ENCODE assay signal across 8 cellular contexts in the genomic region with DNA sequence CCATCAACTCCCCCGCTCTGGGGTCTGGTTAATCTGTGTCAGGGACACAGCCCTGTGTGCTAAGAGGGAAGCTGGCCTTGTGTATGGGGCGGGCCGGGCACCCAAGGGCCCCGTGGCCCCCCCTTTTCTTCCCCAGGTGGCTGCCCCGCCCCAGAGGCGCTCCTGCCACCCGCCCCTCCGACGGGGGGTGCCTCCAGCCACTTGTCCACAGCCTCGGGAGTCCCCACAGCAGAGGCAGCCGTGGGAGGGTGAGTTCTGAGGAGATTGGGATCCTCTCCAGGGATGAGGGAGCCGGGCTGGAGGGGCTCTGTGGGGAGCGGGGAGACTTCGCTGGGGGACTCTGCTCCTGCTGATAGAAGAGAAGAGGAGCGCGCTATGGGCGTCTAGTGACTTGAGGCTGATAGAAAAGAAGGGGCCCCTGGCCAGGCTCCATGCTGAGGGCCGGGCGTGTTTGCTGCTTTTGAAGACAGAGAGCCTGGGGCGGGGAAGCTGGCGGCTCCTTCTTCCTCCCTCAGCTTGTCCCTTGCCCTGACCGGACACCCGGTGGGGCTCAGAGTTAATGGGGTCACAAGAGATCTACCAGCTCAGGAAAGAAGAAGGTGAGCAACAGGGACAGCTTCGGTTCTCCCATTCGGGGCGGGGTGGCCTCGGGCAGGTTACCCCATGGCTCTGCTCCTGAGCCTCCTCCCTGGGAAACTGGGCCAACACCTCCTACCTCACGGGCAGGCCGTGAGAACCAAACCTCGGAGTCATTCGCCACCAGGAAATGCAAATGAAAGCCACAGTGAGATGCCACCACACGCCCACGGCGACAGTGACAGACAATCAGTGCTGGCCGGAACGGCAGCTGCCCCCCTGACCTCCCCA.
DNase-seq lines count a peak whose midpoint lies in the region; ATAC-seq and TF ChIP-seq lines count a peak whose summit lies in the region.

No MANE protein-coding gene starts in this region.

- H3K4me1 Mint-ChIP-seq in endodermal cell: peaks cover 26% of the 10 kb centered on the region

- H3K9me3 ChIP-seq in endodermal cell (ENCODE audit: control insufficient read depth, low read length): no peaks in the 10 kb centered on the region

- no peaks in the 10 kb centered on the region for H3K36me3 Mint-ChIP-seq in endodermal cell (ENCODE audit: low read depth)

- H3K27ac Mint-ChIP-seq in endodermal cell: no peak overlapping the region

- no peak overlapping the region for H3K9ac ChIP-seq in endodermal cell (ENCODE audit: extremely low read depth, low read length, poor library complexity, severe bottlenecking)

- DNase-seq in activated CD4-positive, alpha-beta T cell treated with anti-CD3 and anti-CD28 coated beads, Interleukin-2, amount 50 U/mL, for 1 hour: peak; percentile 29
- peak; percentile 67 for DNase-seq in endodermal cell
- DNase-seq in stimulated activated CD8-positive, alpha-beta memory T cell treated with anti-CD3 and anti-CD28 coated beads, Interleukin-12 subunit alpha, Interleukin-12 subunit beta, amount 100 ng/mL, for 4 hours (ENCODE audit: low read depth): peak; percentile 46
- DNase-seq in glomerular visceral epithelial cell (ENCODE audit: extremely low spot score): no peak
- no peak for DNase-seq in ecto neural progenitor cell (ENCODE audit: low spot score)
- no peak for DNase-seq in anterior cingulate cortex (lab: John Stamatoyannopoulos, UW)
- no peak for DNase-seq in NCI-H128 (lab: John Stamatoyannopoulos, UW; ENCODE audit: unreplicated experiment)

- peaks cover 5% of the 10 kb centered on the region for H3K4me1 ChIP-seq in endodermal cell (ENCODE audit: control insufficient read depth, insufficient read depth, low read length)

- no peaks in the 10 kb centered on the region for H3K27me3 ChIP-seq in endodermal cell (ENCODE audit: control insufficient read depth, insufficient read depth, low read length, poor library complexity, severe bottlenecking)

- ATAC-seq in GM21381 (IDR thresholded peaks at IDR 0.05; ENCODE audit: unreplicated experiment): peak; percentile 36

- H3K9me3 Mint-ChIP-seq in endodermal cell: peaks cover 5% of the 10 kb centered on the region

- 60 to 77% methylated on average over 16 to 36 of the region's 36 CpGs for WGBS in endodermal cell (ENCODE audit: insufficient coverage in 1 of 2, insufficient read length in 1 of 2), 2 experiments

- H3K27me3 Mint-ChIP-seq in endodermal cell (ENCODE audit: insufficient read depth): peaks cover 13% of the 10 kb centered on the region

- no peak overlapping the region for H3K27ac ChIP-seq in endodermal cell (ENCODE audit: low read depth, low read length)

- H3K4me3 Mint-ChIP-seq in endodermal cell: no peak overlapping the region

- H3K36me3 ChIP-seq in endodermal cell (ENCODE audit: control insufficient read depth, insufficient read depth, low read length): no peaks in the 10 kb centered on the region

- TF ChIP-seq CTCF in endodermal cell (conservative IDR thresholded peaks at IDR 0.05): no peak

- H3K4me3 ChIP-seq in endodermal cell (ENCODE audit: low read length): no peak overlapping the region

Comparison
In these comparisons a context has a peak if more than half of its experiments do, and no peak if none do; other contexts are left out.
1. DNase-seq: peak in activated CD4-positive, alpha-beta T cell treated with anti-CD3 and anti-CD28 coated beads, Interleukin-2, amount 50 U/mL, for 1 hour (single experiment), endodermal cell (single experiment) and stimulated activated CD8-positive, alpha-beta memory T cell treated with anti-CD3 and anti-CD28 coated beads, Interleukin-12 subunit alpha, Interleukin-12 subunit beta, amount 100 ng/mL, for 4 hours (single experiment); none in glomerular visceral epithelial cell (single experiment), ecto neural progenitor cell (single experiment), anterior cingulate cortex (0 of 58) and NCI-H128 (single experiment).